In genomic region chr9:22065431-22065830, GRCh38 we compare ENCODE assay signal across 18 cellular contexts. TPM values are rescaled to one million over a fixed set of nuclear protein-coding genes. Genes with fewer than 3 reads are reported as not detected.
"Had no signal": no experiment of that assay in that cellular context is flagged by ENCODE, and none has a peak within 500 bp of the region (broad histone marks: within the 10 kb centered on the region; RNA-seq: fewer than 3 reads in every experiment).

No MANE protein-coding gene starts in this region.

- ATAC-seq: gastrocnemius medialis, left lobe of liver had no signal

- H3K27me3 Mint-ChIP-seq: central memory CD8-positive, alpha-beta T cell had no signal

- DNase-seq: activated CD4-positive, alpha-beta T cell treated with anti-CD3 and anti-CD28 coated beads, Interleukin-2, amount 50 U/mL, for 1 hour; activated CD4-positive, CD25-positive, alpha-beta regulatory T cell; activated gamma-delta T cell; activated T-cell treated with anti-CD3 and anti-CD28 coated beads, Interleukin-2, amount 50 U/mL, for 24 hours; anterior cingulate cortex; brain microvascular endothelial cell; colonic mucosa; gastrocnemius medialis; kidney; midbrain; SW 1271; T-helper 9 cell; testis had no signal

- H3K4me3 Mint-ChIP-seq: activated T-cell treated with anti-CD3 and anti-CD28 coated beads, Interleukin-2, amount 50 U/mL, for 24 hours; central memory CD8-positive, alpha-beta T cell; type B pancreatic cell had no signal

- FAIRE-seq: kidney had no signal

- H3K9me3 Mint-ChIP-seq: activated T-cell treated with anti-CD3 and anti-CD28 coated beads, Interleukin-2, amount 50 U/mL, for 24 hours; central memory CD8-positive, alpha-beta T cell; type B pancreatic cell had no signal

- H3K27ac ChIP-seq: brain microvascular endothelial cell, colonic mucosa, gastrocnemius medialis, right atrium auricular region, testis had no signal

- H3K36me3 Mint-ChIP-seq: type B pancreatic cell had no signal

- H3K9me3 ChIP-seq: colonic mucosa, gastrocnemius medialis, right atrium auricular region, testis had no signal

- H3K4me3 ChIP-seq: colonic mucosa, gastrocnemius medialis, right atrium auricular region, testis had no signal

- H3K36me3 ChIP-seq: brain microvascular endothelial cell, colonic mucosa, gastrocnemius medialis, right atrium auricular region had no signal

- H3K27ac Mint-ChIP-seq: activated T-cell treated with anti-CD3 and anti-CD28 coated beads, Interleukin-2, amount 50 U/mL, for 24 hours; type B pancreatic cell had no signal

- H3K27me3 ChIP-seq: brain microvascular endothelial cell, colonic mucosa, gastrocnemius medialis, right atrium auricular region, testis had no signal

- H3K4me1 Mint-ChIP-seq: central memory CD8-positive, alpha-beta T cell had no signal

- H3K4me1 ChIP-seq: colonic mucosa, right atrium auricular region, testis had no signal

RNA-seq across cellular contexts. Expression of gene CDKN2B, which starts 56.3 kb away (rescaled TPM):
- total RNA-seq: skeletal muscle tissue had no signal
